ENCODE assay signal across 1 cellular context in the genomic region with DNA sequence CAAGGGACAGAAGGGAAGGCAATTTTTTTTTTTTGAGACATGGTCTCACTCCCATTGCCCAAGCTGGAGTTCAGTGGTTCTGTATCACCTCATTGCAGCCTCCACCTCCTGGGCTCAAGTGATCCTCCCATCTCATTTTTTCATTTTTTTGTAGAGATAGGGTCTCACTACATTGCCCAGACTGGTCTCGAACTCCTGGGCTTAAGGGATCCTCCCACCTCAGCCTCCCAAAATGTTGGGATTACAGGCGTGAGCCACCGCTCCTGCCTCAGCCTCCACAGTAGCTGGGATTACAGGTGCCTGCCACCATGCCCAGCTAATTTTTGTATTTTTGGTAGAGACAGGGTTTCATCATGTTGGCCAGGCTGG. TPM values are rescaled to one million over a fixed set of nuclear protein-coding genes. Genes with fewer than 3 reads are reported as not detected.
"Had no signal": no experiment of that assay in that cellular context is flagged by ENCODE, and none has a peak within 500 bp of the region (broad histone marks: within the 10 kb centered on the region; RNA-seq: fewer than 3 reads in every experiment).

No MANE protein-coding gene starts in this region.

RNA-seq across cellular contexts. Expression of a gene that starts 34.6 kb away (rescaled TPM):
- total RNA-seq: GM12878 had no signal
- polyA plus RNA-seq: GM12878 had no signal
